In genomic region chr13:30744686-30745085, GRCh38 we compare ENCODE assay signal across 1 cellular context.
TF ChIP-seq lines count a peak whose summit lies in the region.

No MANE protein-coding gene starts in this region.

TF ChIP-seq in endothelial cell of umbilical vein, 7 proteins besides CTCF, POLR2A, EP300 and RAD21 (continued from another document):
- TF ChIP-seq MYC (IDR thresholded peaks at IDR 0.05; ENCODE audit: low read depth, low read length) (no peak), FOS (IDR thresholded peaks at IDR 0.05; ENCODE audit: borderline replicate concordance, insufficient read depth, low read length) (no peak)
